Comparison of ENCODE assay signal across 9 cellular contexts in the genomic region with DNA sequence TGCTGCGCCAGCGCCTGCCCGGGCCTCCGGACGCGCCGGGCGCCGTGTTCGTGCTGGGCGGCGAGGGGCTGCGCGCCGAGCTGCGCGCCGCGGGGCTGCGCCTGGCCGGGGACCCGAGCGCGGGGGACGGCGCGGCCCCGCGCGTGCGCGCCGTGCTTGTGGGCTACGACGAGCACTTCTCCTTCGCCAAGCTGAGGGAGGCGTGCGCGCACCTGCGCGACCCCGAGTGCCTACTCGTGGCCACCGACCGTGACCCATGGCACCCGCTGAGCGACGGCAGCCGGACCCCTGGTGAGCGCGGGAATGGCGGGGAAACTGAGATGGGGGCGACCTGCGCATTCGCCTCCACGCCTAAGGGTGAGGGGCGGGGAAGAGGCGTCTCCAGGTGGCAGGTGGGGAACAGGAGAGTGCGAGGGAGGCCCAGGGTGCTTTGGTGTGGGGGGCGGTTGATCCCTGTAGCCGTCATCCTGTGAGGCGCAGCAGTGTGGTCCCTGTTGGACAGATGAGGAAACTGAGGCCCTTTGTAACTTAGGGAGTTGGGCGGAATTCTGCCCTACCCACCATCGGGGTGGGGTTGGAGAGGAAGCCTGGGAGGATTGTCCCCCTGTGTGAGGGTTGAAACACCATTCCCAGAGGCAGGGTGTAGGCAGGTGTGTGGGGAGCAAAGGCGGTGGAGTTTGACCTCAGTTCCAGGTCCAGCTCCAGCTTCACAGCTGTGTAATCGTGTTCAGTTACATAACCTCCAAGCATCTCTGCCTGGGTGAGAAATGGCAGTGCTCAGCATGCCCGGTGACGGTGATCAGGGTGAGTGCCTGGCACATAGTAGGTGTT. TPM values are rescaled to one million over a fixed set of nuclear protein-coding genes. Genes with fewer than 3 reads are reported as not detected.
DNase-seq lines count a peak whose midpoint lies in the region; ATAC-seq and TF ChIP-seq lines count a peak whose summit lies in the region.
"Had no signal": no experiment of that assay in that cellular context is flagged by ENCODE, and none has a peak within 500 bp of the region (broad histone marks: within the 10 kb centered on the region; RNA-seq: fewer than 3 reads in every experiment).

No MANE protein-coding gene starts in this region.

- peak overlapping the region; percentile 40 to 86 (median 64) for H3K4me3 ChIP-seq in heart left ventricle
- peak overlapping the region; percentile 41 to 75 for H3K4me3 ChIP-seq in gastroesophageal sphincter
- H3K4me3 ChIP-seq in sigmoid colon = peak overlapping the region; percentile 46 to 76 (median 64)

- no peaks in the 10 kb centered on the region for H3K9me3 Mint-ChIP-seq in activated B cell treated with CpG ODN at 0.5 μM for 24 hours

- CTCF ChIA-PET in activated B cell treated with CpG ODN at 0.5 μM for 24 hours (lab: Charles Lee) = interaction anchor here (1.2 to 5.4 kb wide), 10 partner anchors 16 to 306 kb away, joined by 3 to 107 read pairs (median 4); a partner anchor contains a TSS

- TF ChIP-seq POLR2A in heart left ventricle (IDR thresholded peaks at IDR 0.05) = no peak
- TF ChIP-seq POLR2A in gastroesophageal sphincter (IDR thresholded peaks at IDR 0.05) = no peak
- TF ChIP-seq POLR2A in sigmoid colon (IDR thresholded peaks at IDR 0.05) = no peak

- ATAC-seq in heart left ventricle (no peak), HG03039 (IDR thresholded peaks at IDR 0.05; ENCODE audit: unreplicated experiment) (peak; percentile 14), activated B cell treated with CpG ODN at 0.5 μM for 24 hours (ENCODE audit: low read depth) (no peak), gastroesophageal sphincter (no peak), sciatic nerve (no peak)

- TF ChIP-seq CTCF in heart left ventricle (IDR thresholded peaks at IDR 0.05) (no peak), activated B cell treated with CpG ODN at 0.5 μM for 24 hours (IDR thresholded peaks at IDR 0.05) (no peak), gastroesophageal sphincter (IDR thresholded peaks at IDR 0.05) (no peak), sigmoid colon (IDR thresholded peaks at IDR 0.05) (no peak)

- H3K4me1 ChIP-seq in heart left ventricle (peaks cover 0 to 56% (median 40%) of the 10 kb centered on the region in 12 donors), gastroesophageal sphincter (peaks cover 0 to 53% (median 28%) of the 10 kb centered on the region in 3 donors), sigmoid colon (peaks cover 0 to 57% (median 55%) of the 10 kb centered on the region in 4 donors)

- H3K27ac ChIP-seq in heart left ventricle = peak overlapping the region in 9 of 12 donors; percentile 51 to 88 (median 72)
- H3K27ac ChIP-seq in gastroesophageal sphincter = peak overlapping the region in 3 of 4 donors; percentile 85 to 88 (median 85)
- H3K27ac ChIP-seq in sigmoid colon = peak overlapping the region; percentile 75 to 95 (median 83)
- H3K27ac ChIP-seq: epithelial cell of prostate had no signal

- H3K4me3 Mint-ChIP-seq in activated B cell treated with CpG ODN at 0.5 μM for 24 hours = peak overlapping the region; percentile 85

- H3K9me3 ChIP-seq in heart left ventricle (no peaks in the 10 kb centered on the region), gastroesophageal sphincter (no peaks in the 10 kb centered on the region), sigmoid colon (no peaks in the 10 kb centered on the region)

- peaks cover 18% of the 10 kb centered on the region for H3K36me3 Mint-ChIP-seq in activated B cell treated with CpG ODN at 0.5 μM for 24 hours (ENCODE audit: low read depth)

- POLR2A ChIA-PET in activated B cell treated with CpG ODN at 0.5 μM for 24 hours (lab: Charles Lee) = interaction anchor here (0.5 to 8.0 kb wide), 14 partner anchors 8 to 1046 kb away, joined by 3 to 181 read pairs (median 18); a partner anchor contains a TSS

- 3 to 8% (median 4%) methylated on average over 19 to 68 of the region's 68 CpGs for WGBS in heart left ventricle, 4 donors
- 10 to 13% methylated on average over 3 to 5 of the region's 68 CpGs for WGBS in gastroesophageal sphincter (ENCODE audit: low coverage in 1 of 2), 2 donors
- 1 to 3% methylated on average over 68 of the region's 68 CpGs for WGBS in sigmoid colon, 2 donors

- H3K27ac Mint-ChIP-seq in activated B cell treated with CpG ODN at 0.5 μM for 24 hours = peak overlapping the region; percentile 76

- H3K36me3 ChIP-seq in heart left ventricle (peaks cover 0 to 4% (median 0%) of the 10 kb centered on the region in 9 donors), gastroesophageal sphincter (no peaks in the 10 kb centered on the region), sigmoid colon (no peaks in the 10 kb centered on the region)

- peaks cover 49% of the 10 kb centered on the region for H3K4me1 Mint-ChIP-seq in activated B cell treated with CpG ODN at 0.5 μM for 24 hours

- intact Hi-C loops in heart left ventricle (cut with DNase I) (loop anchor here in 4 of 10 donors (2.0 kb wide), 1 partner anchor 16 kb away; a partner anchor contains a TSS), cardiac septum (cut with DNase I) (no loop called here), activated B cell treated with CpG ODN at 0.5 μM for 24 hours (cut with micrococcal nuclease) (no loop called here), sigmoid colon (cut with DNase I) (no loop called here), sciatic nerve (cut with DNase I) (no loop called here)

- no peaks in the 10 kb centered on the region for H3K27me3 ChIP-seq in heart left ventricle
- no peaks in the 10 kb centered on the region for H3K27me3 ChIP-seq in gastroesophageal sphincter
- no peaks in the 10 kb centered on the region for H3K27me3 ChIP-seq in sigmoid colon

- no peaks in the 10 kb centered on the region for H3K27me3 Mint-ChIP-seq in activated B cell treated with CpG ODN at 0.5 μM for 24 hours

- DNase-seq in heart left ventricle (no peak), cardiac septum (ENCODE audit: low spot score) (no peak), activated B cell treated with CpG ODN at 0.5 μM for 24 hours (no peak), sigmoid colon (no peak), sciatic nerve (ENCODE audit: low spot score) (no peak), SK-N-DZ (ENCODE audit: low spot score) (no peak)

- TF ChIP-seq EP300 in gastroesophageal sphincter (IDR thresholded peaks at IDR 0.05) (no peak), sigmoid colon (IDR thresholded peaks at IDR 0.05) (no peak)

RNA-seq across cellular contexts. Expression of a gene that starts 0.8 kb away (rescaled TPM):
- 10 to 100 TPM; 15.2 to 33.1 (median 25.9) TPM for total RNA-seq in heart left ventricle
- polyA plus RNA-seq in heart left ventricle = 10 to 100 TPM; 12.8 to 36.4 TPM
- total RNA-seq in cardiac septum = 24.1 TPM
- 17.7 and 22.6 TPM in 2 replicates for total RNA-seq in activated B cell treated with CpG ODN at 0.5 μM for 24 hours
- 10 to 100 TPM in 3 of 4 donors, 1 to 10 TPM in 1; 9.2 to 19.3 (median 17.2) TPM for total RNA-seq in gastroesophageal sphincter
- 10 to 100 TPM in 2 of 4 donors, 1 to 10 TPM in 2; 7.5 to 12.8 (median 9.6) TPM for total RNA-seq in sigmoid colon
- polyA plus RNA-seq in sigmoid colon = 10 to 100 TPM; 30.2 to 51.1 (median 48.6) TPM
- total RNA-seq in sciatic nerve = 10.0 TPM
- 118 and 143 TPM in 2 replicates for polyA plus RNA-seq in SK-N-DZ (2014; cell fraction: cytosol; rRNA removed)
- 74.2 and 93.5 TPM in 2 replicates for polyA plus RNA-seq in SK-N-DZ (2014; cell fraction: nucleus; rRNA removed)

RNA-seq across cellular contexts. Expression of a gene that starts 16.2 kb away (rescaled TPM):
- 1,000 to 10,000 TPM in 3 of 9 donors, 100 to 1,000 TPM in 6; 722 to 2,034 (median 903) TPM for total RNA-seq in heart left ventricle
- 1,000 to 10,000 TPM; 1,230 to 2,204 TPM for polyA plus RNA-seq in heart left ventricle
- 1,015 TPM for total RNA-seq in cardiac septum
- total RNA-seq in activated B cell treated with CpG ODN at 0.5 μM for 24 hours = 230 and 254 TPM in 2 replicates
- total RNA-seq in gastroesophageal sphincter = 1,000 to 10,000 TPM in 3 of 4 donors, 100 to 1,000 TPM in 1; 747 to 1,092 (median 1,059) TPM
- total RNA-seq in sigmoid colon = 1,000 to 10,000 TPM in 3 of 4 donors, 100 to 1,000 TPM in 1; 911 to 2,925 (median 2,030) TPM
- 100 to 1,000 TPM; 373 to 487 (median 439) TPM for polyA plus RNA-seq in sigmoid colon
- total RNA-seq in sciatic nerve = 1,269 TPM
- polyA plus RNA-seq in SK-N-DZ (2014; cell fraction: cytosol; rRNA removed) = 267 and 474 TPM in 2 replicates
- 133 and 199 TPM in 2 replicates for polyA plus RNA-seq in SK-N-DZ (2014; cell fraction: nucleus; rRNA removed)

RNA-seq across cellular contexts. Expression of a gene that starts 19.8 kb away (rescaled TPM):
- total RNA-seq in heart left ventricle = 10 to 100 TPM in 1 of 9 donors, 1 to 10 TPM in 6, under 1 TPM in 2; 0.44 to 19.7 (median 2.0) TPM
- 1 to 10 TPM in 1 of 2 donors, under 1 TPM in 1; 1.00 to 2.2 TPM for polyA plus RNA-seq in heart left ventricle
- 2.3 TPM for total RNA-seq in cardiac septum
- 87.9 and 88.4 TPM in 2 replicates for total RNA-seq in activated B cell treated with CpG ODN at 0.5 μM for 24 hours
- 1 to 10 TPM; 2.9 to 4.9 (median 3.2) TPM for total RNA-seq in gastroesophageal sphincter
- total RNA-seq in sigmoid colon = 1 to 10 TPM; 1.4 to 6.9 (median 4.7) TPM
- polyA plus RNA-seq in sigmoid colon = 10 to 100 TPM; 35.4 to 71.2 (median 58.5) TPM
- total RNA-seq in sciatic nerve = 10.3 TPM
- polyA plus RNA-seq in SK-N-DZ (2014; cell fraction: cytosol; rRNA removed) = 16.5 and 22.0 TPM in 2 replicates
- polyA plus RNA-seq in SK-N-DZ (2014; cell fraction: nucleus; rRNA removed) = 17.6 and 25.1 TPM in 2 replicates

RNA-seq across cellular contexts. Expression of a gene that starts 26.9 kb away (rescaled TPM):
- total RNA-seq in heart left ventricle = 10 to 100 TPM in 8 of 9 donors, 1 to 10 TPM in 1; 8.0 to 16.3 (median 13.8) TPM
- 10 to 100 TPM; 16.8 to 29.2 TPM for polyA plus RNA-seq in heart left ventricle
- total RNA-seq in cardiac septum = 15.2 TPM
- total RNA-seq in activated B cell treated with CpG ODN at 0.5 μM for 24 hours = 39.0 and 39.8 TPM in 2 replicates
- 10 to 100 TPM; 16.3 to 29.1 (median 20.2) TPM for total RNA-seq in gastroesophageal sphincter
- total RNA-seq in sigmoid colon = 10 to 100 TPM; 10.7 to 28.2 (median 12.5) TPM
- 10 to 100 TPM; 33.1 to 41.4 (median 41.3) TPM for polyA plus RNA-seq in sigmoid colon
- 21.2 TPM for total RNA-seq in sciatic nerve
- 66.1 and 69.1 TPM in 2 replicates for polyA plus RNA-seq in SK-N-DZ (2014; cell fraction: cytosol; rRNA removed)
- 81.1 and 85.1 TPM in 2 replicates for polyA plus RNA-seq in SK-N-DZ (2014; cell fraction: nucleus; rRNA removed)

RNA-seq across cellular contexts. Expression of a gene that starts 37.6 kb away (rescaled TPM):
- total RNA-seq in heart left ventricle = 100 to 1,000 TPM in 4 of 9 donors, 10 to 100 TPM in 5; 67.9 to 147 (median 94.7) TPM
- 100 to 1,000 TPM in 1 of 2 donors, 10 to 100 TPM in 1; 54.9 to 119 TPM for polyA plus RNA-seq in heart left ventricle
- total RNA-seq in cardiac septum = 115 TPM
- total RNA-seq in activated B cell treated with CpG ODN at 0.5 μM for 24 hours = 25.5 and 27.4 TPM in 2 replicates
- total RNA-seq in gastroesophageal sphincter = 100 to 1,000 TPM; 128 to 234 (median 137) TPM
- 100 to 1,000 TPM in 3 of 4 donors, 10 to 100 TPM in 1; 82.8 to 140 (median 128) TPM for total RNA-seq in sigmoid colon
- 10 to 100 TPM; 51.7 to 61.5 (median 58.7) TPM for polyA plus RNA-seq in sigmoid colon
- 84.0 TPM for total RNA-seq in sciatic nerve
- 29.9 and 30.5 TPM in 2 replicates for polyA plus RNA-seq in SK-N-DZ (2014; cell fraction: cytosol; rRNA removed)
- 38.1 and 57.4 TPM in 2 replicates for polyA plus RNA-seq in SK-N-DZ (2014; cell fraction: nucleus; rRNA removed)
